In genomic region chr4:38154681-38155588, GRCh38 we compare ENCODE assay signal across 9 cellular contexts.
A peak's percentile ranks its signal among the peaks of the same experiment; 100 is the strongest.
DNase-seq lines count a peak whose midpoint lies in the region; ATAC-seq, FAIRE-seq and TF ChIP-seq lines count a peak whose summit lies in the region.
"Had no signal": no experiment of that assay in that cellular context is flagged by ENCODE, and none has a peak within 500 bp of the region (broad histone marks: within the 10 kb centered on the region; RNA-seq: fewer than 3 reads in every experiment).

No MANE protein-coding gene starts in this region.

- ATAC-seq in pancreas (peak; percentile 80 to 91 (median 89)), GM18505 (IDR thresholded peaks at IDR 0.05; ENCODE audit: unreplicated experiment) (no peak), GM18511 (IDR thresholded peaks at IDR 0.05; ENCODE audit: unreplicated experiment) (no peak)

- H3K36me3 ChIP-seq in pancreas, result no peaks in the 10 kb centered on the region

- FAIRE-seq in pancreas (lab: Jason Lieb, UNC), result no peak
- FAIRE-seq: GM18507 had no signal

- intact Hi-C loops in pancreas (cut with DNase I), result no loop called here

- H3K4me1 ChIP-seq in pancreas, result peaks cover 15 to 36% (median 19%) of the 10 kb centered on the region in 3 donors

- TF ChIP-seq CTCF in pancreas (IDR thresholded peaks at IDR 0.05), result no peak

- H3K27me3 ChIP-seq in pancreas, result no peaks in the 10 kb centered on the region

- peak overlapping the region in 1 of 4 donors; percentile 4 for H3K4me3 ChIP-seq in pancreas

- H3K9me3 ChIP-seq in pancreas, result no peaks in the 10 kb centered on the region

- WGBS in pancreas, 2 donors, result 27 to 29% methylated on average over 17 of the region's 17 CpGs

- peak overlapping the region; percentile 50 to 83 (median 65) for H3K27ac ChIP-seq in pancreas

- DNase-seq in ELF-1 (ENCODE audit: low read depth, low spot score) (peak; percentile 14), NCI-H774 (lab: John Stamatoyannopoulos, UW) (peak; percentile 9), erythroblast (lab: John Stamatoyannopoulos, UW) (peak; percentile 63 to 69), pancreas (peak; percentile 58 to 85 (median 78)), NCI-H526 treated with DMSO at 0.1 percent for 48 hours (lab: John Stamatoyannopoulos, UW) (no peak), pons (ENCODE audit: low spot score) (no peak)

- TF ChIP-seq POLR2A in erythroblast (IDR thresholded peaks at IDR 0.05; ENCODE audit: low read length) (no peak), GM18505 (IDR thresholded peaks at IDR 0.05; ENCODE audit: borderline replicate concordance, extremely low read depth, insufficient read depth, insufficient read length) (no peak)

Comparison
In these comparisons a context has a peak if more than half of its experiments do, and no peak if none do; other contexts are left out.
1. DNase-seq: peak in ELF-1 (single experiment), NCI-H774 (single experiment), erythroblast (2 of 2) and pancreas (6 of 6); none in NCI-H526 treated with DMSO at 0.1 percent for 48 hours (single experiment) and pons (single experiment).
2. ATAC-seq: peak in pancreas (4 of 4); none in GM18505 (single experiment) and GM18511 (single experiment).